Comparison of ENCODE assay signal across 1 cellular context in the genomic region with DNA sequence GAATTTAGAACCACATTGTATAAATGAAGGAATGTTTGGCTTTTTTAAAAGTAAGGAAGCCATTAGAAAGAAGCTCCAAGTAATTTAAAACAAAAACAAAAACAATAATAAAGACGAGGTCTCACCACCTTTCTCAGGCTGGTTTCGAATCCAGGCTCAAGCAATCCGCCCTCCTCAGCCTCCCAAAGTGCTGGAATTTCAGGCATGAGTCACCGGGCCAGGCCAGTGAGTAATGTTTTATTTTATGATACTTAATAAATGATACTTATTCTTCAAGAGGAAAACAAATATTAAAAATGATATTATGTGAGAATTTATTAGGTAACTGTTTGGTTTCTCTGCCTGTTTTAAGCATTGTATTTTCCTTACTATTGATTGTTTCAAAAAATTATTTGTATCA.
TF ChIP-seq lines count a peak whose summit lies in the region.

No MANE protein-coding gene starts in this region.

TF ChIP-seq in SK-N-SH, 30 proteins besides CTCF, POLR2A, EP300 and RAD21 (continued from another document):
- TF ChIP-seq, protein P1, sequence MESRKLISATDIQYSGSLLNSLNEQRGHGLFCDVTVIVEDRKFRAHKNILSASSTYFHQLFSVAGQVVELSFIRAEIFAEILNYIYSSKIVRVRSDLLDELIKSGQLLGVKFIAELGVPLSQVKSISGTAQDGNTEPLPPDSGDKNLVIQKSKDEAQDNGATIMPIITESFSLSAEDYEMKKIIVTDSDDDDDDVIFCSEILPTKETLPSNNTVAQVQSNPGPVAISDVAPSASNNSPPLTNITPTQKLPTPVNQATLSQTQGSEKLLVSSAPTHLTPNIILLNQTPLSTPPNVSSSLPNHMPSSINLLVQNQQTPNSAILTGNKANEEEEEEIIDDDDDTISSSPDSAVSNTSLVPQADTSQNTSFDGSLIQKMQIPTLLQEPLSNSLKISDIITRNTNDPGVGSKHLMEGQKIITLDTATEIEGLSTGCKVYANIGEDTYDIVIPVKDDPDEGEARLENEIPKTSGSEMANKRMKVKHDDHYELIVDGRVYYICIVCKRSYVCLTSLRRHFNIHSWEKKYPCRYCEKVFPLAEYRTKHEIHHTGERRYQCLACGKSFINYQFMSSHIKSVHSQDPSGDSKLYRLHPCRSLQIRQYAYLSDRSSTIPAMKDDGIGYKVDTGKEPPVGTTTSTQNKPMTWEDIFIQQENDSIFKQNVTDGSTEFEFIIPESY (IDR thresholded peaks at IDR 0.05; ENCODE audit: borderline replicate concordance, low read depth), result no peak
- TF ChIP-seq YY1 (IDR thresholded peaks at IDR 0.05; ENCODE audit: low read depth) (no peak), GABPA (IDR thresholded peaks at IDR 0.05; ENCODE audit: low read depth) (no peak), NFIC (IDR thresholded peaks at IDR 0.05; ENCODE audit: borderline replicate concordance) (no peak), TCF12 (IDR thresholded peaks at IDR 0.05) (no peak), SMC3 (IDR thresholded peaks at IDR 0.05; ENCODE audit: low read depth, low read length) (no peak), FOXJ3 (CRISPR knock-in tag; IDR thresholded peaks at IDR 0.05) (no peak), JUND (IDR thresholded peaks at IDR 0.05) (peak; percentile 69), MXI1 (IDR thresholded peaks at IDR 0.05; ENCODE audit: low read depth, low read length) (no peak)
- TF ChIP-seq, protein P2, sequence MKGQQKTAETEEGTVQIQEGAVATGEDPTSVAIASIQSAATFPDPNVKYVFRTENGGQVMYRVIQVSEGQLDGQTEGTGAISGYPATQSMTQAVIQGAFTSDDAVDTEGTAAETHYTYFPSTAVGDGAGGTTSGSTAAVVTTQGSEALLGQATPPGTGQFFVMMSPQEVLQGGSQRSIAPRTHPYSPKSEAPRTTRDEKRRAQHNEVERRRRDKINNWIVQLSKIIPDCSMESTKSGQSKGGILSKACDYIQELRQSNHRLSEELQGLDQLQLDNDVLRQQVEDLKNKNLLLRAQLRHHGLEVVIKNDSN (IDR thresholded peaks at IDR 0.05; ENCODE audit: borderline replicate concordance, low read depth), result no peak
- TF ChIP-seq, protein P3, sequence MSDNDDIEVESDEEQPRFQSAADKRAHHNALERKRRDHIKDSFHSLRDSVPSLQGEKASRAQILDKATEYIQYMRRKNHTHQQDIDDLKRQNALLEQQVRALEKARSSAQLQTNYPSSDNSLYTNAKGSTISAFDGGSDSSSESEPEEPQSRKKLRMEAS (IDR thresholded peaks at IDR 0.05; ENCODE audit: low read depth), result no peak
